Comparison of ENCODE assay signal across 7 cellular contexts in the genomic region with DNA sequence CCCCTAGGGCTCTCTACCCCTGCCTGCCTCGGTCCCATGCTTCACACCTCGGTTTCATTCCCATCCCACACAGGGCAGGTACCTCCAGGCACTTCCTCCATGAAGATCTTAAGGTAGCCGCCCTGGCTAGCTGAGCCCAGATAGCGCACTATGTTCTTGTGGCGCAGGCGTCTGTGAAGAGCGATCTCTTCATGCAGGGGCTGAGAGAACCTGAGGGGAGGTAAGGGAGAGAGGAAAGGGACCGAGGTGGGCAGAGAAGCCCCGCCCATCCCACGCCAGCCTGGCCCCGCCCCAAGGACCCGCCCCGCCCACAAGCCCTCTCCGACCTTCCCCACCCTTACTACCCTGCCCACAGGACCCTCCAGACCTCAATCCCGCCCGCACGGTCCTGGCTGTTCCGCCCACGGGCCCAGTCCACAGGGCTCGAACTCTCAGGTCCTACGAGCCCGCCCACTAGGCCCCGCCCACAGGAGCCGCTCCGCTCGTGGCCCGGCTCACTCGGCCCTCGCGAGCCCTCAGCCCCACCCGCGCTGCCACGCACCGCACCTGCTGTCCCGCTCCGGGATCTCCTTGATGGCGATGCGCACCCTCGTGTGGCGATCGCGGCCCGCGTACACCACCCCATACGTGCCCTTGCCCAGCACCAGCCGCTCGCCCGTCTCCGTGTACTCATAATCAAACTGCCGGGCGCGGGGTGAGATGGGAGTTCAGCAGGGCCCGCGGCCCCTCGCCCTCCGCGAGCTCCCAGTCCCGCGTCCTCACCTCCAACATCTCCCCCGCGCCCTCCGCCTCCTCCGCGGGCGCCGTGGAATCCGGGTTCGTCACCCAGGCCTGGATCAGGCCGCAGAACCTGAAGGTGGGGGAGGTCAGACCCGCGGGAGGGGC. TPM values are rescaled to one million over a fixed set of nuclear protein-coding genes. Genes with fewer than 3 reads are reported as not detected.
DNase-seq lines count a peak whose midpoint lies in the region; ATAC-seq, FAIRE-seq and TF ChIP-seq lines count a peak whose summit lies in the region.
"Had no signal": no experiment of that assay in that cellular context is flagged by ENCODE, and none has a peak within 500 bp of the region (broad histone marks: within the 10 kb centered on the region; RNA-seq: fewer than 3 reads in every experiment).

No MANE protein-coding gene starts in this region.

- no peak overlapping the region for H3K9ac ChIP-seq in muscle layer of colon (ENCODE audit: low read length)

- DNase-seq in GM12891 (ENCODE audit: insufficient read length, low spot score): no peak
- DNase-seq in activated effector memory CD4-positive, alpha-beta T cell treated with anti-CD3 and anti-CD28 coated beads, Interleukin-2, amount 50 U/mL, for 16 hours: peak; percentile 86
- DNase-seq in sciatic nerve (ENCODE audit: low spot score): no peak
- no peak for DNase-seq in NCI-H82 treated with DMSO at 0.1 percent for 48 hours (lab: John Stamatoyannopoulos, UW; ENCODE audit: unreplicated experiment)

- ATAC-seq in sciatic nerve (no peak), HG02678 (IDR thresholded peaks at IDR 0.05; ENCODE audit: unreplicated experiment) (no peak)

- peak overlapping the region; percentile 11 to 23 for H3K4me3 ChIP-seq in muscle layer of colon (ENCODE audit: low read depth in 1 of 2, low read length in 2 of 2)

- TF ChIP-seq POLR2A in GM12891 (IDR thresholded peaks at IDR 0.05; ENCODE audit: low read depth, low read length): no peak

- no peaks in the 10 kb centered on the region for H3K27me3 ChIP-seq in muscle layer of colon (ENCODE audit: control insufficient read depth in 1 of 2, insufficient read depth in 2 of 2, low read length in 2 of 2)

- H3K27ac ChIP-seq in muscle layer of colon (ENCODE audit: low read depth, low read length): no peak overlapping the region

- intact Hi-C loops in sciatic nerve (cut with DNase I): no loop called here

- peaks cover 18% of the 10 kb centered on the region for H3K4me1 ChIP-seq in muscle layer of colon (ENCODE audit: insufficient read depth, low read length)

- H3K9me3 ChIP-seq in muscle layer of colon (ENCODE audit: low read length): no peaks in the 10 kb centered on the region

- peak; percentile 69 for FAIRE-seq in GM12891 (lab: Jason Lieb, UNC)

- H3K36me3 ChIP-seq in muscle layer of colon (ENCODE audit: insufficient read depth, low read length): peaks cover 59% of the 10 kb centered on the region

TF ChIP-seq in GM12891, 5 proteins besides CTCF, POLR2A, EP300 and RAD21:
- TF ChIP-seq POLR2AphosphoS5 (IDR thresholded peaks at IDR 0.05; ENCODE audit: low read depth, low read length): no peak
- no peak for TF ChIP-seq TAF1 (IDR thresholded peaks at IDR 0.05; ENCODE audit: low read depth, low read length)
- TF ChIP-seq POU2F2 (IDR thresholded peaks at IDR 0.05; ENCODE audit: low read depth, low read length): 0 out of 2 replicates have a peak, but pooled peaks have one; percentile 56
- TF ChIP-seq SPI1 (IDR thresholded peaks at IDR 0.05; ENCODE audit: low read depth, low read length): peak; percentile 57; the same call in 1 of the 2 replicates
- TF ChIP-seq PAX5 (IDR thresholded peaks at IDR 0.05; ENCODE audit: insufficient read depth, low read length, severe bottlenecking): no peak
TF ChIP-seq in GM12891: peak in this region for 2.

RNA-seq across cellular contexts. Expression of a gene that starts 6.4 kb away (rescaled TPM):
- polyA plus RNA-seq in GM12891 (2012; ENCODE audit: low read depth, missing spikeins): 5.0 TPM
- total RNA-seq in sciatic nerve: 88.4 TPM

RNA-seq across cellular contexts. Expression of a gene that starts 14.2 kb away (rescaled TPM):
- polyA plus RNA-seq in GM12891 (2012; ENCODE audit: low read depth, missing spikeins): not detected
- total RNA-seq in sciatic nerve: 1.2 TPM
- total RNA-seq: Daoy had no signal

RNA-seq across cellular contexts. Expression of a gene that starts 18.6 kb away (rescaled TPM):
- polyA plus RNA-seq in GM12891 (2012; ENCODE audit: low read depth, missing spikeins): 25.2 TPM
- 3.5 TPM for total RNA-seq in sciatic nerve

RNA-seq across cellular contexts. Expression of a gene that starts 22.7 kb away (rescaled TPM):
- polyA plus RNA-seq in GM12891 (2012; ENCODE audit: low read depth, missing spikeins): 0.12 TPM
- not detected for total RNA-seq in sciatic nerve
- total RNA-seq: Daoy had no signal

RNA-seq across cellular contexts. Expression of a gene that starts 32.0 kb away (rescaled TPM):
- 0.64 TPM for polyA plus RNA-seq in GM12891 (2012; ENCODE audit: low read depth, missing spikeins)
- 0.71 TPM for total RNA-seq in sciatic nerve
